15 cellular contexts compared by ENCODE assay signal in genomic region chr20:10639762-10640556, GRCh38. TPM values are rescaled to one million over a fixed set of nuclear protein-coding genes. Genes with fewer than 3 reads are reported as not detected.
DNase-seq lines count a peak whose midpoint lies in the region; ATAC-seq and TF ChIP-seq lines count a peak whose summit lies in the region.
"Had no signal": no experiment of that assay in that cellular context is flagged by ENCODE, and none has a peak within 500 bp of the region (broad histone marks: within the 10 kb centered on the region; RNA-seq: fewer than 3 reads in every experiment).

No MANE protein-coding gene starts in this region.

- ATAC-seq in HG03159 (IDR thresholded peaks at IDR 0.05; ENCODE audit: unreplicated experiment), result no peak
- ATAC-seq: stimulated activated naive CD8-positive, alpha-beta T cell treated with anti-CD3 and anti-CD28 coated beads, Interleukin-15, Interleukin-2, amounts not matched to agents 100 U/mL and 50 U/mL, for 24 hours had no signal

- peak overlapping the region; percentile 74 for H3K4me3 Mint-ChIP-seq in neural crest cell
- H3K4me3 Mint-ChIP-seq: activated CD4-positive, alpha-beta memory T cell treated with anti-CD3 and anti-CD28 coated beads for 36 hours; CD14-positive monocyte; dendritic cell treated with granulocyte-macrophage colony-stimulating factor and Interleukin-4, amounts not matched to agents 40 ng/mL and 50 ng/mL, for 4 days had no signal

- no peaks in the 10 kb centered on the region for H3K27me3 Mint-ChIP-seq in neural crest cell (ENCODE audit: low read depth)
- H3K27me3 Mint-ChIP-seq: activated CD4-positive, alpha-beta memory T cell treated with anti-CD3 and anti-CD28 coated beads for 36 hours; dendritic cell treated with granulocyte-macrophage colony-stimulating factor and Interleukin-4, amounts not matched to agents 40 ng/mL and 50 ng/mL, for 4 days had no signal

- peaks cover 29 to 42% (median 36%) of the 10 kb centered on the region in 4 donors for H3K4me1 ChIP-seq in esophagus muscularis mucosa
- peaks cover 4 to 100% (median 61%) of the 10 kb centered on the region in 4 donors for H3K4me1 ChIP-seq in tibial artery

- peaks cover 52% of the 10 kb centered on the region for H3K36me3 Mint-ChIP-seq in neural crest cell (ENCODE audit: low read depth)
- H3K36me3 Mint-ChIP-seq: activated CD4-positive, alpha-beta memory T cell treated with anti-CD3 and anti-CD28 coated beads for 36 hours had no signal

- WGBS in esophagus muscularis mucosa, result 73% methylated on average over 13 of the region's 17 CpGs

- peaks cover 35 to 74% (median 51%) of the 10 kb centered on the region in 4 donors for H3K36me3 ChIP-seq in esophagus muscularis mucosa
- H3K36me3 ChIP-seq in tibial artery, result peaks cover 57 to 69% (median 58%) of the 10 kb centered on the region in 3 donors

- intact Hi-C loops in esophagus muscularis mucosa (cut with DNase I), result loop anchor here (10.0 kb wide), 1 partner anchor 85 kb away; no protein-coding TSS in a partner anchor
- intact Hi-C loops in tibial artery (cut with DNase I; ENCODE audit: low total_unique reads), result loop anchor here (5.0 kb wide), 1 partner anchor 43 kb away; no protein-coding TSS in a partner anchor

- DNase-seq in esophagus muscularis mucosa (ENCODE audit: extremely low spot score) (no peak), neural crest cell (ENCODE audit: low read depth, low spot score) (no peak), tibial artery (peak; percentile 82 to 91), DMS114 treated with DMSO at 0.1 percent for 48 hours (lab: John Stamatoyannopoulos, UW; ENCODE audit: unreplicated experiment) (no peak), GOT3 (lab: John Stamatoyannopoulos, UW) (no peak), NCI-H2107 (lab: John Stamatoyannopoulos, UW) (no peak)
- DNase-seq: activated CD4-positive, alpha-beta memory T cell treated with anti-CD3 and anti-CD28 coated beads for 36 hours; PC-9; stimulated activated CD4-positive, alpha-beta T cell treated with anti-CD3 and anti-CD28 coated beads, Interleukin-4, amount 100 ng/mL, for 24 hours; stimulated activated naive CD8-positive, alpha-beta T cell treated with anti-CD3 and anti-CD28 coated beads, Interleukin-15, Interleukin-2, amounts not matched to agents 100 U/mL and 50 U/mL, for 24 hours; T-helper 2 cell had no signal

- H3K27me3 ChIP-seq in esophagus muscularis mucosa, result no peaks in the 10 kb centered on the region
- no peaks in the 10 kb centered on the region for H3K27me3 ChIP-seq in tibial artery

- H3K4me3 ChIP-seq in esophagus muscularis mucosa (no peak overlapping the region), tibial artery (peak overlapping the region; percentile 36 to 43)
- H3K4me3 ChIP-seq: PC-9 had no signal

- no peaks in the 10 kb centered on the region for H3K9me3 ChIP-seq in esophagus muscularis mucosa
- H3K9me3 ChIP-seq in tibial artery, result no peaks in the 10 kb centered on the region

- TF ChIP-seq EP300 in esophagus muscularis mucosa (IDR thresholded peaks at IDR 0.05), result no peak

- no peak for TF ChIP-seq POLR2A in esophagus muscularis mucosa (IDR thresholded peaks at IDR 0.05; ENCODE audit: low read depth)

- H3K27ac ChIP-seq in angular gyrus (ENCODE audit: low read depth, low read length) (peak overlapping the region; percentile 7), esophagus muscularis mucosa (replicated peaks in 1 of 4) (peak overlapping the region; percentile 38 to 57 (median 44)), tibial artery (peak overlapping the region; percentile 99)
- H3K27ac ChIP-seq: PC-9 had no signal

- peaks cover 65% of the 10 kb centered on the region for H3K4me1 Mint-ChIP-seq in neural crest cell
- H3K4me1 Mint-ChIP-seq: CD14-positive monocyte had no signal

- no peaks in the 10 kb centered on the region for H3K9me3 Mint-ChIP-seq in neural crest cell
- H3K9me3 Mint-ChIP-seq: activated CD4-positive, alpha-beta memory T cell treated with anti-CD3 and anti-CD28 coated beads for 36 hours; CD14-positive monocyte; dendritic cell treated with granulocyte-macrophage colony-stimulating factor and Interleukin-4, amounts not matched to agents 40 ng/mL and 50 ng/mL, for 4 days had no signal

- TF ChIP-seq CTCF in esophagus muscularis mucosa (IDR thresholded peaks at IDR 0.05), result no peak
- TF ChIP-seq CTCF in neural crest cell (conservative IDR thresholded peaks at IDR 0.05), result no peak
- TF ChIP-seq CTCF in tibial artery (IDR thresholded peaks at IDR 0.05), result no peak

- H3K27ac Mint-ChIP-seq in neural crest cell (ENCODE audit: unreplicated experiment), result peak overlapping the region; percentile 62
- H3K27ac Mint-ChIP-seq: activated CD4-positive, alpha-beta memory T cell treated with anti-CD3 and anti-CD28 coated beads for 36 hours; dendritic cell treated with granulocyte-macrophage colony-stimulating factor and Interleukin-4, amounts not matched to agents 40 ng/mL and 50 ng/mL, for 4 days had no signal

RNA-seq across cellular contexts. Expression of gene JAG1, which starts 33.8 kb away (rescaled TPM):
- total RNA-seq in esophagus muscularis mucosa (10 to 100 TPM; 30.7 to 41.9 (median 36.3) TPM), neural crest cell (67.7 and 70.3 TPM in 2 replicates)

Comparison
In these comparisons a context has a peak if more than half of its experiments do, and no peak if none do; other contexts are left out.
1. H3K27ac ChIP-seq: peak in every context shown above with its lines; median percentile 99 in tibial artery; 44 in esophagus muscularis mucosa; 7 in angular gyrus.
2. DNase-seq: peak in tibial artery (2 of 2); none in esophagus muscularis mucosa (single experiment), neural crest cell (single experiment), DMS114 treated with DMSO at 0.1 percent for 48 hours (single experiment), GOT3 (single experiment) and NCI-H2107 (single experiment).
3. H3K4me3 ChIP-seq: peak in tibial artery (2 of 2); none in esophagus muscularis mucosa (0 of 4).